1 cellular context compared by ENCODE assay signal in genomic region chr7:73345538-73345937, GRCh38.
TF ChIP-seq lines count a peak whose summit lies in the region.

No MANE protein-coding gene starts in this region.

TF ChIP-seq in HepG2, 621 proteins besides CTCF, POLR2A, EP300 and RAD21 (continues in another document):
- peak; percentile 16; the same call in 1 of the 2 replicates for TF ChIP-seq ZNF292 (CRISPR knock-in tag; IDR thresholded peaks at IDR 0.05; ENCODE audit: borderline replicate concordance, low read depth)
- no peak for TF ChIP-seq HIC2 (CRISPR knock-in tag; IDR thresholded peaks at IDR 0.05; ENCODE audit: low read depth)
- no peak for TF ChIP-seq SOX13 (IDR thresholded peaks at IDR 0.05)
- peak in 1 of 2 experiments; percentile 72; a peak in 2 of 4 replicates for TF ChIP-seq SOX13 (CRISPR knock-in tag; conservative IDR thresholded peaks at IDR 0.05 in 1 of 2, IDR thresholded peaks at IDR 0.05 in 1 of 2)
- TF ChIP-seq WIZ (CRISPR knock-in tag; IDR thresholded peaks at IDR 0.05) = no peak
- TF ChIP-seq ZEB1 (IDR thresholded peaks at IDR 0.05; ENCODE audit: insufficient replicate concordance, low read depth) = peak; percentile 51
- peak; percentile 21; the same call in 1 of the 2 replicates for TF ChIP-seq FOXP4 (CRISPR knock-in tag; IDR thresholded peaks at IDR 0.05)
- TF ChIP-seq, protein P1, sequence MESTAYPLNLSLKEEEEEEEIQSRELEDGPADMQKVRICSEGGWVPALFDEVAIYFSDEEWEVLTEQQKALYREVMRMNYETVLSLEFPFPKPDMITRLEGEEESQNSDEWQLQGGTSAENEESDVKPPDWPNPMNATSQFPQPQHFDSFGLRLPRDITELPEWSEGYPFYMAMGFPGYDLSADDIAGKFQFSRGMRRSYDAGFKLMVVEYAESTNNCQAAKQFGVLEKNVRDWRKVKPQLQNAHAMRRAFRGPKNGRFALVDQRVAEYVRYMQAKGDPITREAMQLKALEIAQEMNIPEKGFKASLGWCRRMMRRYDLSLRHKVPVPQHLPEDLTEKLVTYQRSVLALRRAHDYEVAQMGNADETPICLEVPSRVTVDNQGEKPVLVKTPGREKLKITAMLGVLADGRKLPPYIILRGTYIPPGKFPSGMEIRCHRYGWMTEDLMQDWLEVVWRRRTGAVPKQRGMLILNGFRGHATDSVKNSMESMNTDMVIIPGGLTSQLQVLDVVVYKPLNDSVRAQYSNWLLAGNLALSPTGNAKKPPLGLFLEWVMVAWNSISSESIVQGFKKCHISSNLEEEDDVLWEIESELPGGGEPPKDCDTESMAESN (CRISPR knock-in tag; conservative IDR thresholded peaks at IDR 0.05) = no peak
- no peak for TF ChIP-seq ZNF678 (CRISPR knock-in tag; IDR thresholded peaks at IDR 0.05)
- 0 out of 2 replicates have a peak, but pooled peaks have one; percentile 48 for TF ChIP-seq TBX2 (CRISPR knock-in tag; IDR thresholded peaks at IDR 0.05; ENCODE audit: borderline replicate concordance)
- peak; percentile 76 for TF ChIP-seq HNF4A (CRISPR knock-in tag; IDR thresholded peaks at IDR 0.05)
- TF ChIP-seq ZNF564 (CRISPR knock-in tag; IDR thresholded peaks at IDR 0.05) = 0 out of 2 replicates have a peak, but pooled peaks have one; percentile 36
- 0 out of 2 replicates have a peak, but pooled peaks have one; percentile 45 for TF ChIP-seq NR2F2 (IDR thresholded peaks at IDR 0.05; ENCODE audit: borderline replicate concordance, low read depth)
- TF ChIP-seq CEBPG (CRISPR knock-in tag; IDR thresholded peaks at IDR 0.05) = peak; percentile 49
- TF ChIP-seq ZNF674 (CRISPR knock-in tag; IDR thresholded peaks at IDR 0.05; ENCODE audit: low read depth) = no peak
- no peak for TF ChIP-seq ZNF761 (CRISPR knock-in tag; conservative IDR thresholded peaks at IDR 0.05)
- TF ChIP-seq HNF4G (IDR thresholded peaks at IDR 0.05; ENCODE audit: borderline replicate concordance, low read depth, low read length) = peak; percentile 86; the same call in 1 of the 2 replicates
- no peak; the same call in 1 of the 2 replicates for TF ChIP-seq HNF4G (CRISPR knock-in tag; IDR thresholded peaks at IDR 0.05; ENCODE audit: borderline replicate concordance, low read depth)
- 0 out of 2 replicates have a peak, but pooled peaks have one; percentile 41 for TF ChIP-seq HDAC1 (CRISPR knock-in tag; IDR thresholded peaks at IDR 0.05)
- no peak for TF ChIP-seq ZNF382 (CRISPR knock-in tag; IDR thresholded peaks at IDR 0.05; ENCODE audit: borderline replicate concordance)
- TF ChIP-seq ELF1 (CRISPR knock-in tag; IDR thresholded peaks at IDR 0.05) = no peak; the same call in 1 of the 2 replicates
- TF ChIP-seq TARDBP (CRISPR knock-in tag; IDR thresholded peaks at IDR 0.05) = peak; percentile 35; the same call in 1 of the 2 replicates
- no peak for TF ChIP-seq TFDP2 (CRISPR knock-in tag; IDR thresholded peaks at IDR 0.05)
- TF ChIP-seq PAXIP1 (CRISPR knock-in tag; conservative IDR thresholded peaks at IDR 0.05) = peak; percentile 73
- TF ChIP-seq ZNF776 (CRISPR knock-in tag; IDR thresholded peaks at IDR 0.05) = no peak
- TF ChIP-seq, protein P2, sequence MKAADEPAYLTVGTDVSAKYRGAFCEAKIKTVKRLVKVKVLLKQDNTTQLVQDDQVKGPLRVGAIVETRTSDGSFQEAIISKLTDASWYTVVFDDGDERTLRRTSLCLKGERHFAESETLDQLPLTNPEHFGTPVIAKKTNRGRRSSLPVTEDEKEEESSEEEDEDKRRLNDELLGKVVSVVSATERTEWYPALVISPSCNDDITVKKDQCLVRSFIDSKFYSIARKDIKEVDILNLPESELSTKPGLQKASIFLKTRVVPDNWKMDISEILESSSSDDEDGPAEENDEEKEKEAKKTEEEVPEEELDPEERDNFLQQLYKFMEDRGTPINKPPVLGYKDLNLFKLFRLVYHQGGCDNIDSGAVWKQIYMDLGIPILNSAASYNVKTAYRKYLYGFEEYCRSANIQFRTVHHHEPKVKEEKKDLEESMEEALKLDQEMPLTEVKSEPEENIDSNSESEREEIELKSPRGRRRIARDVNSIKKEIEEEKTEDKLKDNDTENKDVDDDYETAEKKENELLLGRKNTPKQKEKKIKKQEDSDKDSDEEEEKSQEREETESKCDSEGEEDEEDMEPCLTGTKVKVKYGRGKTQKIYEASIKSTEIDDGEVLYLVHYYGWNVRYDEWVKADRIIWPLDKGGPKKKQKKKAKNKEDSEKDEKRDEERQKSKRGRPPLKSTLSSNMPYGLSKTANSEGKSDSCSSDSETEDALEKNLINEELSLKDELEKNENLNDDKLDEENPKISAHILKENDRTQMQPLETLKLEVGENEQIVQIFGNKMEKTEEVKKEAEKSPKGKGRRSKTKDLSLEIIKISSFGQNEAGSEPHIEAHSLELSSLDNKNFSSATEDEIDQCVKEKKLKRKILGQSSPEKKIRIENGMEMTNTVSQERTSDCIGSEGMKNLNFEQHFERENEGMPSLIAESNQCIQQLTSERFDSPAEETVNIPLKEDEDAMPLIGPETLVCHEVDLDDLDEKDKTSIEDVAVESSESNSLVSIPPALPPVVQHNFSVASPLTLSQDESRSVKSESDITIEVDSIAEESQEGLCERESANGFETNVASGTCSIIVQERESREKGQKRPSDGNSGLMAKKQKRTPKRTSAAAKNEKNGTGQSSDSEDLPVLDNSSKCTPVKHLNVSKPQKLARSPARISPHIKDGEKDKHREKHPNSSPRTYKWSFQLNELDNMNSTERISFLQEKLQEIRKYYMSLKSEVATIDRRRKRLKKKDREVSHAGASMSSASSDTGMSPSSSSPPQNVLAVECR (CRISPR knock-in tag; IDR thresholded peaks at IDR 0.05; ENCODE audit: borderline replicate concordance) = peak; percentile 16; the same call in 1 of the 2 replicates
- TF ChIP-seq LBX2 (CRISPR knock-in tag; IDR thresholded peaks at IDR 0.05; ENCODE audit: borderline replicate concordance) = no peak
- TF ChIP-seq ZNF432 (CRISPR knock-in tag; IDR thresholded peaks at IDR 0.05; ENCODE audit: borderline replicate concordance) = no peak
- TF ChIP-seq NR1H2 (CRISPR knock-in tag; IDR thresholded peaks at IDR 0.05; ENCODE audit: borderline replicate concordance, low read depth) = no peak
- 0 out of 2 replicates have a peak, but pooled peaks have one; percentile 56 for TF ChIP-seq MIXL1 (CRISPR knock-in tag; IDR thresholded peaks at IDR 0.05)
- TF ChIP-seq BRF2 (CRISPR knock-in tag; IDR thresholded peaks at IDR 0.05) = no peak
- TF ChIP-seq ZBTB33 (CRISPR knock-in tag; IDR thresholded peaks at IDR 0.05) = no peak
- peak; percentile 33; the same call in 1 of the 2 replicates for TF ChIP-seq YEATS4 (CRISPR knock-in tag; IDR thresholded peaks at IDR 0.05; ENCODE audit: borderline replicate concordance)
- TF ChIP-seq ZFY (CRISPR knock-in tag; IDR thresholded peaks at IDR 0.05) = peak; percentile 20; the same call in 1 of the 2 replicates
- no peak for TF ChIP-seq ZNF232 (CRISPR knock-in tag; IDR thresholded peaks at IDR 0.05; ENCODE audit: borderline replicate concordance)
